Comparison of ENCODE assay signal across 8 cellular contexts in genomic region chr13:48976677-48977625, GRCh38. TPM values are rescaled to one million over a fixed set of nuclear protein-coding genes. Genes with fewer than 3 reads are reported as not detected.
DNase-seq lines count a peak whose midpoint lies in the region; ATAC-seq and TF ChIP-seq lines count a peak whose summit lies in the region.

No MANE protein-coding gene starts in this region.

- H3K79me1 ChIP-seq in trophoblast cell (ENCODE audit: low read length): peaks cover 13% of the 10 kb centered on the region

- H3K27me3 Mint-ChIP-seq in CD4-positive, alpha-beta memory T cell: no peaks in the 10 kb centered on the region
- no peaks in the 10 kb centered on the region for H3K27me3 Mint-ChIP-seq in activated CD8-positive, alpha-beta T cell treated with anti-CD3 and anti-CD28 coated beads, Interleukin-2, amount 10 ng/mL, durations not matched to agents 7 days and 5 days (ENCODE audit: low read depth)

- peaks cover 0 to 8% of the 10 kb centered on the region in 2 donors for H3K9me3 ChIP-seq in CD4-positive, alpha-beta memory T cell (ENCODE audit: control insufficient read depth in 1 of 2, low read length in 2 of 2)
- H3K9me3 ChIP-seq in trophoblast cell (ENCODE audit: insufficient read depth, low read depth, low read length): no peaks in the 10 kb centered on the region

- H2AK5ac ChIP-seq in trophoblast cell (ENCODE audit: low read length): no peak overlapping the region

- CTCF ChIA-PET in CD4-positive, alpha-beta memory T cell (lab: Charles Lee; ENCODE audit: partially characterized antibody): interaction anchor here (0.5 to 1.4 kb wide), 3 partner anchors 12 to 69 kb away, joined by 3 read pairs; no protein-coding TSS in a partner anchor
- CTCF ChIA-PET in activated CD8-positive, alpha-beta T cell treated with anti-CD3 and anti-CD28 coated beads, Interleukin-2, amount 10 ng/mL, durations not matched to agents 7 days and 5 days (lab: Charles Lee): no interaction called here

- H3K23ac ChIP-seq in trophoblast cell (ENCODE audit: low read length): no peak overlapping the region

- H3K79me2 ChIP-seq in trophoblast cell (ENCODE audit: control insufficient read depth, insufficient read depth, low read length, poor library complexity): peaks cover 9% of the 10 kb centered on the region

- no peak overlapping the region for H2BK12ac ChIP-seq in trophoblast cell (ENCODE audit: low read length)

- no peak overlapping the region for H4K8ac ChIP-seq in trophoblast cell (ENCODE audit: low read depth, low read length)

- H3K4me2 ChIP-seq in trophoblast cell (ENCODE audit: low read length): peak overlapping the region; percentile 61

- H2AFZ ChIP-seq in trophoblast cell (ENCODE audit: insufficient read depth, low read length, poor library complexity): no peak overlapping the region

- peak overlapping the region; percentile 90 to 99 (median 97) for H3K27ac Mint-ChIP-seq in CD4-positive, alpha-beta memory T cell
- peak overlapping the region; percentile 98 for H3K27ac Mint-ChIP-seq in activated CD8-positive, alpha-beta T cell treated with anti-CD3 and anti-CD28 coated beads, Interleukin-2, amount 10 ng/mL, durations not matched to agents 7 days and 5 days

- no peak overlapping the region for H3K18ac ChIP-seq in trophoblast cell (ENCODE audit: low read length)

- peaks cover 20 to 30% of the 10 kb centered on the region in 2 donors for H3K36me3 Mint-ChIP-seq in CD4-positive, alpha-beta memory T cell
- peaks cover 32% of the 10 kb centered on the region for H3K36me3 Mint-ChIP-seq in activated CD8-positive, alpha-beta T cell treated with anti-CD3 and anti-CD28 coated beads, Interleukin-2, amount 10 ng/mL, durations not matched to agents 7 days and 5 days (ENCODE audit: low read depth)

- peak overlapping the region; percentile 91 to 98 (median 95) for H3K4me3 Mint-ChIP-seq in CD4-positive, alpha-beta memory T cell
- peak overlapping the region; percentile 87 for H3K4me3 Mint-ChIP-seq in activated CD8-positive, alpha-beta T cell treated with anti-CD3 and anti-CD28 coated beads, Interleukin-2, amount 10 ng/mL, durations not matched to agents 7 days and 5 days

- no peaks in the 10 kb centered on the region for H3K27me3 ChIP-seq in CD4-positive, alpha-beta memory T cell (ENCODE audit: insufficient read depth, low read length)
- H3K27me3 ChIP-seq in trophoblast cell (ENCODE audit: insufficient read depth, low read length): no peaks in the 10 kb centered on the region

- intact Hi-C loops in CD4-positive, alpha-beta memory T cell (cut with micrococcal nuclease): loop anchor here (1.0 to 10.0 kb wide), 5 partner anchors 270 to 1020 kb away; partner anchors contain the start of genes CDADC1, CYSLTR2, NUDT15 and RCBTB2

- H3K27ac ChIP-seq in CD4-positive, alpha-beta memory T cell (ENCODE audit: low read depth, low read length): peak overlapping the region; percentile 90
- peak overlapping the region; percentile 22 for H3K27ac ChIP-seq in trophoblast cell (ENCODE audit: low read depth, low read length)

- no peak overlapping the region for H2BK120ac ChIP-seq in trophoblast cell (ENCODE audit: insufficient read depth, low read length, poor library complexity)

- H3K4ac ChIP-seq in trophoblast cell (ENCODE audit: low read depth, low read length): no peak overlapping the region

- POLR2A ChIA-PET in CD4-positive, alpha-beta memory T cell (lab: Charles Lee; ENCODE audit: partially characterized antibody): interaction anchor here (1.1 to 3.1 kb wide), 13 partner anchors 11 to 816 kb away, joined by 3 to 38 read pairs (median 8); partner anchors contain the start of genes CAB39L, CDADC1, PHF11 and SETDB2
- POLR2A ChIA-PET in activated CD8-positive, alpha-beta T cell treated with anti-CD3 and anti-CD28 coated beads, Interleukin-2, amount 10 ng/mL, durations not matched to agents 7 days and 5 days (lab: Charles Lee): interaction anchor here (0.7 to 2.5 kb wide), 7 partner anchors 52 to 939 kb away, joined by 3 to 14 read pairs (median 3); partner anchors contain the start of genes CDADC1 and NUDT15

- H3K9me3 Mint-ChIP-seq in CD4-positive, alpha-beta memory T cell: peaks cover 3 to 31% (median 20%) of the 10 kb centered on the region in 8 donors
- H3K9me3 Mint-ChIP-seq in activated CD8-positive, alpha-beta T cell treated with anti-CD3 and anti-CD28 coated beads, Interleukin-2, amount 10 ng/mL, durations not matched to agents 7 days and 5 days (ENCODE audit: insufficient read depth): peaks cover 22% of the 10 kb centered on the region

- peak; percentile 29 for ATAC-seq in activated CD8-positive, alpha-beta T cell treated with anti-CD3 and anti-CD28 coated beads, Interleukin-2, amount 10 ng/mL, durations not matched to agents 7 days and 5 days

- DNase-seq in CD4-positive, alpha-beta memory T cell: peak in 1 of 5 donors; percentile 16
- DNase-seq in KG1 (lab: John Stamatoyannopoulos, UW): peak; percentile 55
- DNase-seq in activated CD8-positive, alpha-beta T cell treated with anti-CD3 and anti-CD28 coated beads, Interleukin-2, amount 10 ng/mL, durations not matched to agents 7 days and 5 days: no peak
- peak; percentile 32 for DNase-seq in globus pallidus (ENCODE audit: low spot score)
- peak in 1 of 2 donors; percentile 93 for DNase-seq in trophoblast cell
- no peak for DNase-seq in iPS-NIHi7 (ENCODE audit: extremely low spot score)
- no peak for DNase-seq in middle frontal gyrus (ENCODE audit: extremely low spot score, low spot score)

- peak; percentile 55 for TF ChIP-seq POLR2A in GM19193 (IDR thresholded peaks at IDR 0.05; ENCODE audit: extremely low read depth, insufficient read depth, insufficient read length)

- no CpG with 5 or more reads among the region's 30 CpGs for WGBS in trophoblast cell (ENCODE audit: extremely low coverage, insufficient coverage, insufficient read length)

- H3K14ac ChIP-seq in trophoblast cell (ENCODE audit: low read length): no peak overlapping the region

- no peak overlapping the region for H2BK5ac ChIP-seq in trophoblast cell (ENCODE audit: low read depth, low read length, poor library complexity)

- H3K36me3 ChIP-seq in CD4-positive, alpha-beta memory T cell (ENCODE audit: insufficient read depth, low read length): no peaks in the 10 kb centered on the region
- no peaks in the 10 kb centered on the region for H3K36me3 ChIP-seq in trophoblast cell (ENCODE audit: control insufficient read depth in 1 of 2, insufficient read depth in 2 of 2, low read length in 2 of 2)

- H3K4me3 ChIP-seq in CD4-positive, alpha-beta memory T cell (ENCODE audit: low read length in 2 of 2): peak overlapping the region; percentile 81 to 83
- H3K4me3 ChIP-seq in trophoblast cell (ENCODE audit: low read depth, low read length): peak overlapping the region; percentile 75

- H3K9ac ChIP-seq in trophoblast cell (ENCODE audit: low read length): peak overlapping the region; percentile 9

- H4K91ac ChIP-seq in trophoblast cell (ENCODE audit: low read depth, low read length): peak overlapping the region; percentile 30

- peaks cover 32 to 62% (median 46%) of the 10 kb centered on the region in 4 donors for H3K4me1 Mint-ChIP-seq in CD4-positive, alpha-beta memory T cell
- H3K4me1 Mint-ChIP-seq in activated CD8-positive, alpha-beta T cell treated with anti-CD3 and anti-CD28 coated beads, Interleukin-2, amount 10 ng/mL, durations not matched to agents 7 days and 5 days (ENCODE audit: low read depth): peaks cover 44% of the 10 kb centered on the region

- H4K12ac ChIP-seq in trophoblast cell (ENCODE audit: low read depth, low read length): no peak overlapping the region

- peaks cover 52% of the 10 kb centered on the region for H3K4me1 ChIP-seq in CD4-positive, alpha-beta memory T cell (ENCODE audit: insufficient read depth, low read length)
- no peaks in the 10 kb centered on the region for H3K4me1 ChIP-seq in trophoblast cell (ENCODE audit: control insufficient read depth in 1 of 2, insufficient read depth in 2 of 2, low read length in 2 of 2)

RNA-seq across cellular contexts. Expression of gene FNDC3A, which starts 1.2 kb away (rescaled TPM):
- total RNA-seq in CD4-positive, alpha-beta memory T cell: 10 to 100 TPM; 43.7 to 44.4 TPM
- polyA plus RNA-seq in CD4-positive, alpha-beta memory T cell: 10 to 100 TPM in 1 of 2 donors, 1 to 10 TPM in 1; 4.6 to 12.6 TPM
- 10 to 100 TPM; 25.5 to 25.7 TPM for total RNA-seq in activated CD8-positive, alpha-beta T cell treated with anti-CD3 and anti-CD28 coated beads, Interleukin-2, amount 10 ng/mL, durations not matched to agents 7 days and 5 days
- polyA plus RNA-seq in trophoblast cell (2013): 73.5 and 73.7 TPM in 2 replicates

Comparison
In these comparisons a context has a peak if more than half of its experiments do, and no peak if none do; other contexts are left out.
1. DNase-seq: peak in KG1 (single experiment) and globus pallidus (single experiment); none in activated CD8-positive, alpha-beta T cell treated with anti-CD3 and anti-CD28 coated beads, Interleukin-2, amount 10 ng/mL, durations not matched to agents 7 days and 5 days (single experiment), iPS-NIHi7 (single experiment) and middle frontal gyrus (single experiment).